ENCODE assay signal across 12 cellular contexts in the genomic region with DNA sequence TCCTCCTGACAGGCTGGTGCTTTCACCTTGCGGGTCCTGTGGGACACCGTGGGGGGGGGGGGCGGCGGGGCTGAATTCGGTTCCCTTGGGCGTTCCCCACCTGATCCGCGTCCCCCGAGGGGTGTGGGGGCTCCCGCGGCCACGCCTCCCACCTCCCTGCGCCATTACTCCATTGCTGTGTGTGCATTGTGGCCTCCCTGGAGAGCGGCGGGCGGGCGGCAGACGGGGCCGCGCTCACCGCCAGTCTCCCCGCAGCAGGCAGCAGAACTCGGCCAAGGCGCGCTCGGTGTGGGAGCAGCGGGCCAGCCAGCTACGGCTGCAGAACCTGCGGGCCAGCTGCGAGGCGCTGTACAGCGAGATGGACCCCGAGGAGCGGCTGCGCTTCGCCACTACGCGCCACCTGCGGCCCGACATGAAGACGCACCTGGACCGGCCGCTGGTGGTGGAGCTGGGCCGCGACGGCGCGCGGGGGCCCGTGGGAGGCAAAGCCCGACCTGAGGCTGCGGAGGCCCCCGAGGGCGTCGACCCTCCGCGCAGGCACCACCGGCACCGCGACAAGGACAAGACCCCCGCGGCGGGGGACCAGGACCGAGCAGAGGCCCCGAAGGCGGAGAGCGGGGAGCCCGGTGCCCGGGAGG.
DNase-seq lines count a peak whose midpoint lies in the region; TF ChIP-seq lines count a peak whose summit lies in the region.
"Had no signal": no experiment of that assay in that cellular context is flagged by ENCODE, and none has a peak within 500 bp of the region (broad histone marks: within the 10 kb centered on the region; RNA-seq: fewer than 3 reads in every experiment).

No MANE protein-coding gene starts in this region.

- H3K9me3 Mint-ChIP-seq in MCF 10A (ENCODE audit: unreplicated experiment), result no peaks in the 10 kb centered on the region
- no peaks in the 10 kb centered on the region for H3K9me3 Mint-ChIP-seq in type B pancreatic cell
- H3K9me3 Mint-ChIP-seq: T-cell had no signal

- no TSS peak for BruUV-seq in MCF 10A (replicated peaks; lab: Mats Ljungman, UMichigan)

- DNase-seq in breast epithelium (ENCODE audit: low spot score in 2 of 2) (peak; percentile 9 to 19), MCF 10A (ENCODE audit: unreplicated experiment) (no peak), NCI-H774 (lab: John Stamatoyannopoulos, UW) (peak; percentile 35), iPS-NIHi11 (ENCODE audit: low spot score) (peak; percentile 47), type B pancreatic cell (ENCODE audit: extremely low spot score, unreplicated experiment) (no peak), EL (no peak), RPMI8226 (no peak), SK-N-DZ (ENCODE audit: low spot score) (no peak)
- DNase-seq: amniotic stem cell, BE2C had no signal

- H3K27ac Mint-ChIP-seq in MCF 10A (ENCODE audit: low read depth, unreplicated experiment) (no peak overlapping the region), type B pancreatic cell (no peak overlapping the region)
- H3K27ac Mint-ChIP-seq: T-cell had no signal

- no peaks in the 10 kb centered on the region for H3K36me3 ChIP-seq in breast epithelium
- H3K36me3 ChIP-seq: BE2C, thoracic aorta had no signal

- no peak overlapping the region for H3K4me3 Mint-ChIP-seq in MCF 10A (ENCODE audit: unreplicated experiment)
- peak overlapping the region; percentile 45 for H3K4me3 Mint-ChIP-seq in type B pancreatic cell

- intact Hi-C loops in breast epithelium (cut with DNase I; ENCODE audit: low total_unique reads), result no loop called here
- intact Hi-C loops in MCF 10A (cut with micrococcal nuclease), result no loop called here

- TF ChIP-seq CTCF in breast epithelium (IDR thresholded peaks at IDR 0.05), result no peak
- TF ChIP-seq CTCF in MCF 10A (IDR thresholded peaks at IDR 0.05; ENCODE audit: unreplicated experiment), result no peak
- no peak for TF ChIP-seq CTCF in type B pancreatic cell (conservative IDR thresholded peaks at IDR 0.05)

- H3K4me1 ChIP-seq in breast epithelium, result peaks cover 0 to 4% of the 10 kb centered on the region in 2 donors
- H3K4me1 ChIP-seq: BE2C had no signal

- H3K4me1 Mint-ChIP-seq in MCF 10A (ENCODE audit: insufficient read depth, unreplicated experiment), result no peaks in the 10 kb centered on the region
- no peaks in the 10 kb centered on the region for H3K4me1 Mint-ChIP-seq in type B pancreatic cell (ENCODE audit: unreplicated experiment)

- TF ChIP-seq POLR2A in breast epithelium (IDR thresholded peaks at IDR 0.05), result no peak

- H3K4me3 ChIP-seq in breast epithelium, result peak overlapping the region in 2 of 3 donors; percentile 21 to 42
- H3K4me3 ChIP-seq: thoracic aorta had no signal

- H3K9me3 ChIP-seq in breast epithelium, result no peaks in the 10 kb centered on the region
- H3K9me3 ChIP-seq: BE2C, thoracic aorta had no signal

- no peak overlapping the region for H3K27ac ChIP-seq in breast epithelium
- H3K27ac ChIP-seq: thoracic aorta had no signal

- CTCF ChIA-PET in MCF 10A (lab: Yijun Ruan, JAX), result no interaction called here

- H3K27me3 Mint-ChIP-seq in MCF 10A (ENCODE audit: insufficient read depth, unreplicated experiment), result no peaks in the 10 kb centered on the region
- peaks cover 60% of the 10 kb centered on the region for H3K27me3 Mint-ChIP-seq in type B pancreatic cell

- POLR2A ChIA-PET in MCF 10A (lab: Yijun Ruan, JAX), result no interaction called here

- peaks cover 0 to 39% of the 10 kb centered on the region in 2 donors for H3K27me3 ChIP-seq in breast epithelium
- H3K27me3 ChIP-seq: BE2C had no signal

- H3K36me3 Mint-ChIP-seq in MCF 10A (ENCODE audit: insufficient read depth, unreplicated experiment) (no peaks in the 10 kb centered on the region), type B pancreatic cell (no peaks in the 10 kb centered on the region)
- H3K36me3 Mint-ChIP-seq: T-cell had no signal

Comparison
In these comparisons a context has a peak if more than half of its experiments do, and no peak if none do; other contexts are left out.
1. DNase-seq: peak in breast epithelium (2 of 2), NCI-H774 (single experiment) and iPS-NIHi11 (single experiment); none in MCF 10A (single experiment), type B pancreatic cell (single experiment), EL (single experiment), RPMI8226 (single experiment) and SK-N-DZ (single experiment).